7 cellular contexts compared by ENCODE assay signal in genomic region chr4:59945716-59946115, GRCh38.
"Had no signal": no experiment of that assay in that cellular context is flagged by ENCODE, and none has a peak within 500 bp of the region (broad histone marks: within the 10 kb centered on the region; RNA-seq: fewer than 3 reads in every experiment).

No MANE protein-coding gene starts in this region.

- H3K4me3 ChIP-seq: GM23338 had no signal

- FAIRE-seq: H1, H54, HepG2 had no signal

- ATAC-seq: GM23338, HepG2 had no signal

- H3K4me2 ChIP-seq: GM23338 had no signal

- DNase-seq: H9, HCEC 1CT, KBM-7 had no signal
